ENCODE assay signal across 8 cellular contexts in the genomic region with DNA sequence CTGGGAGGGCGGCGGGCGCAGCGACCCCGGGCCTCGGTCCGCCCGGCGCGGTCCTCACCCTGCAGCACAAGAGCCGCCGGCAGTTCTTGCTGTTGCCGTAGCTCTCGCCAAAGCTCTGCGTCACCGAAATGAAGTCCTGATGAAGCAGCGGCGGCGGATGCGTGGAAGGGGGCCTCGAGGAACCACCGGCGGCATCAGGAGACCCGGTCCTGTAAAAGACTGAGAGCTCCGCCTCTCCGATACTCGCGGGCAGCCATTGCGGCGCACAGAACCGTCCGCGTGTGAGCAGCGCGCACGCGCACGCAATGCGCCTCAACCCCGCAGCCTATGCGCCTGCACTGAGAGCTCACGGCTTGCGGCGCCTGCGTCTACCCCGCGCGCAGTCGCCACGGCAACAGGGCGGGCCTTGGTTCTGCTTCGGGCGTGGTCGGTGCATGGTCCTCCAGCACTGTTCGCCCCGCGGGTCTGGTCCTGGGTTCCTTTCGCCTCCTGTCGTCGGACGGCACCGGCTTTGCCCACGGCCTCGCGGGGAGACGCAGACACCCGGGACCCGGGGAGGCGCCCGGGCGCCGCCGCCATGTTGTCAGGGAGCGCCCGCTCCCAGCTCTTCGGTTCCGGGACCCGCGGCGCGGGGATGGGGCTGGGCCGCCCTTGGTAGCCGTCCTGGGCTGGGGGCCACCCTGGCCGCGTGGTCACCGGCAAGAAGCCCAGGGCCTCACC. TPM values are rescaled to one million over a fixed set of nuclear protein-coding genes. Genes with fewer than 3 reads are reported as not detected.
A peak's percentile ranks its signal among the peaks of the same experiment; 100 is the strongest.
DNase-seq lines count a peak whose midpoint lies in the region; ATAC-seq and TF ChIP-seq lines count a peak whose summit lies in the region.

No MANE protein-coding gene starts in this region.

- peaks cover 6% of the 10 kb centered on the region; the same call in 1 of the 2 replicates for H3K9me3 ChIP-seq in AG04450 (ENCODE audit: control insufficient read depth, insufficient read depth, low read length)

- peaks cover 10% of the 10 kb centered on the region for H3K27me3 Mint-ChIP-seq in central memory CD8-positive, alpha-beta T cell

- TF ChIP-seq CTCF in AG04450 (IDR thresholded peaks at IDR 0.05; ENCODE audit: low read depth, low read length), result no peak

- peak overlapping the region; percentile 79 for H3K4me3 Mint-ChIP-seq in central memory CD8-positive, alpha-beta T cell

- CTCF ChIA-PET in AG04450 (lab: Charles Lee), result interaction anchor here (0.6 to 0.8 kb wide), 2 partner anchors 9 to 98 kb away, joined by 3 to 11 read pairs; a partner anchor contains a TSS

- H3K27me3 ChIP-seq in AG04450 (ENCODE audit: control insufficient read depth, insufficient read depth, low read length), result no peaks in the 10 kb centered on the region

- peak; percentile 81 for ATAC-seq in GM18907 (IDR thresholded peaks at IDR 0.05; ENCODE audit: unreplicated experiment)
- peak; percentile 79 for ATAC-seq in HG03159 (IDR thresholded peaks at IDR 0.05; ENCODE audit: unreplicated experiment)
- ATAC-seq in central memory CD8-positive, alpha-beta T cell (replicated peaks; ENCODE audit: extremely low read depth, poor library complexity, severe bottlenecking), result peak; percentile 96

- H3K36me3 Mint-ChIP-seq in central memory CD8-positive, alpha-beta T cell (ENCODE audit: insufficient read depth), result peaks cover 18% of the 10 kb centered on the region

- DNase-seq in AG04450 (ENCODE audit: low read depth, low spot score) (peak; percentile 75), NCI-H2227 treated with DMSO at 0.1 percent for 48 hours (lab: John Stamatoyannopoulos, UW) (peak; percentile 84), islet precursor cell (peak; percentile 95)
- DNase-seq in activated CD4-positive, CD25-positive, alpha-beta regulatory T cell treated with anti-CD3 and anti-CD28 coated beads, Interleukin-2, amount 50 U/mL, for 16 hours (ENCODE audit: low read depth, low spot score), result peak; percentile 79
- peak; percentile 76 to 84 for DNase-seq in central memory CD8-positive, alpha-beta T cell (ENCODE audit: low spot score in 2 of 2)
- peak; percentile 83 to 84 for DNase-seq in stimulated activated CD4-positive, alpha-beta T cell treated with anti-CD3 and anti-CD28 coated beads, Interleukin-12 subunit alpha, Interleukin-12 subunit beta, amount 100 ng/mL, for 24 hours (ENCODE audit: low read depth in 2 of 2)

- peak overlapping the region; percentile 31 for H3K27ac ChIP-seq in AG04450 (ENCODE audit: low read depth, low read length)

- no peaks in the 10 kb centered on the region for H3K9me3 Mint-ChIP-seq in central memory CD8-positive, alpha-beta T cell

- H3K4me3 ChIP-seq in AG04450 (ENCODE audit: low read depth, low read length), result peak overlapping the region; percentile 77

- H3K27ac Mint-ChIP-seq in central memory CD8-positive, alpha-beta T cell (ENCODE audit: low read depth), result peak overlapping the region; percentile 90

- peaks cover 30% of the 10 kb centered on the region for H3K4me1 Mint-ChIP-seq in central memory CD8-positive, alpha-beta T cell

- POLR2A ChIA-PET in AG04450 (lab: Yijun Ruan, JAX), result interaction anchor here (0.6 to 2.6 kb wide), 13 partner anchors 10 to 401 kb away, joined by 3 to 28 read pairs (median 4); a partner anchor contains a TSS

RNA-seq across cellular contexts. Expression of a gene that starts 9.3 kb away (rescaled TPM):
- 0.04 TPM in 1 of 2 replicates, not detected in the other for polyA plus RNA-seq in AG04450 (2011; rRNA removed)
- polyA minus RNA-seq in AG04450 (2011; rRNA and poly(A)+ RNA removed), result not detected in 2 replicates

RNA-seq across cellular contexts. Expression of a gene that starts 15.1 kb away (rescaled TPM):
- 30.6 and 52.6 TPM in 2 replicates for polyA plus RNA-seq in AG04450 (2011; rRNA removed)
- 19.2 and 32.2 TPM in 2 replicates for polyA minus RNA-seq in AG04450 (2011; rRNA and poly(A)+ RNA removed)

RNA-seq across cellular contexts. Expression of a gene that starts 40.2 kb away (rescaled TPM):
- not detected in 2 replicates for polyA plus RNA-seq in AG04450 (2011; rRNA removed)
- polyA minus RNA-seq in AG04450 (2011; rRNA and poly(A)+ RNA removed), result not detected in 2 replicates

RNA-seq across cellular contexts. Expression of a gene that starts 42.2 kb away (rescaled TPM):
- not detected in 2 replicates for polyA plus RNA-seq in AG04450 (2011; rRNA removed)
- not detected in 2 replicates for polyA minus RNA-seq in AG04450 (2011; rRNA and poly(A)+ RNA removed)

RNA-seq across cellular contexts. Expression of a gene that starts 42.8 kb away (rescaled TPM):
- 40.8 and 50.2 TPM in 2 replicates for polyA plus RNA-seq in AG04450 (2011; rRNA removed)
- polyA minus RNA-seq in AG04450 (2011; rRNA and poly(A)+ RNA removed), result 34.0 and 46.6 TPM in 2 replicates

Comparison
In these comparisons a context has a peak if more than half of its experiments do, and no peak if none do; other contexts are left out.
1. Peak in every context shown above with its lines: DNase-seq, ATAC-seq, H3K4me3 ChIP-seq and H3K27ac ChIP-seq.